Comparison of ENCODE assay signal across 25 cellular contexts in the genomic region with DNA sequence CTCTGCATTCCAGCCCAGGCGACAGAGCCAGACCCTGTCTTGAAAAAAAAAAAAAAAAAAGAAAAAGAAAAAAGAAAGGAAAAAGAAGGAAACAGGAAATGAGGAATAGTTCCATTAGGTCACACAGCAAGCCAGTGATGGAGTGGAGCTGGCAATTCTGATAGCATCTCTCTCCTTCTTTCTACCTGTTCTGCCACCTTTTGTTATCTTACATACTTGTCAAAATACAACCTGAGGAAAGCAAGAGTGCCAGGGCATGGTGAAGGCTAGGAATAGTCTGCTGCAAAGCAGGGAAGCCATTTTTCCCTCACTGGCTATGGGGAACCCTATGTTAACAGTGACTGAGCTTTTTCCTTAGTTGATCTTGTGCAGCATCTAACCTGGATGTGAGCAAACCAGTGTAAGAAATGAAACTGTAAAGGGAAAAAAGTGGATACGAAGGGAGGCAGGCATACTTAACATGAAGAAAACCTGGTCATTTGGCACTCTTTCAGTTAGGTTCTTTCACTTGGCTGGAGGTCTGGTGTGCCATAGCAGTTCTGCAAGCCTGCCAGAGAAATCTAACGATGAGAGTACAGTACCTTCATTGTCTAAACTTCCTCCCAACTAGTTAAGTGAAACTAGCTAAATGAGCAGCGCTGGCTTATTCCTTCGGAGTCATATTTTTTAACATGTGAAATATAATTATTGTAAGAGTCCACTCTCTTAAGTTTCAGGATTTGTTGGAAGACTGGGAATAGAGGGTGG. TPM values are rescaled to one million over a fixed set of nuclear protein-coding genes. Genes with fewer than 3 reads are reported as not detected.
"Had no signal": no experiment of that assay in that cellular context is flagged by ENCODE, and none has a peak within 500 bp of the region (broad histone marks: within the 10 kb centered on the region; RNA-seq: fewer than 3 reads in every experiment).

No MANE protein-coding gene starts in this region.

- ATAC-seq: activated T-helper 17 cell treated with anti-CD3 and anti-CD28 coated beads, Interleukin-2, amount 50 U/mL, for 72 hours; gastrocnemius medialis; heart left ventricle; natural killer cell treated with Interleukin-12 subunit alpha and Interleukin-12 subunit beta and Interleukin-15 and Interleukin-18, amount 100 ng/mL, for 72 hours had no signal

- H3K36me3 Mint-ChIP-seq: natural killer cell treated with Interleukin-12 subunit alpha and Interleukin-12 subunit beta and Interleukin-15 and Interleukin-18, amount 100 ng/mL, for 72 hours had no signal

- H3K9me3 Mint-ChIP-seq: activated B cell treated with CpG ODN at 0.5 μM for 24 hours; activated CD4-positive, alpha-beta memory T cell treated with anti-CD3 and anti-CD28 coated beads for 36 hours; activated naive CD8-positive, alpha-beta T cell treated with anti-CD3 and anti-CD28 coated beads, Interleukin-2, amount 10 ng/mL, durations not matched to agents 7 days and 5 days; activated T-helper 17 cell treated with anti-CD3 and anti-CD28 coated beads, Interleukin-2, amount 50 U/mL, for 72 hours; natural killer cell treated with Interleukin-12 subunit alpha and Interleukin-12 subunit beta and Interleukin-15 and Interleukin-18, amount 100 ng/mL, for 72 hours; T-helper 2 cell treated with Interferon-gamma antibody and Interleukin-4, amounts not matched to agents 5 μg/mL and 100 μg/mL, for 36 hours had no signal

- H3K27me3 Mint-ChIP-seq: activated B cell treated with CpG ODN at 0.5 μM for 24 hours; activated CD4-positive, alpha-beta memory T cell treated with anti-CD3 and anti-CD28 coated beads for 36 hours; activated naive CD8-positive, alpha-beta T cell treated with anti-CD3 and anti-CD28 coated beads, Interleukin-2, amount 10 ng/mL, durations not matched to agents 7 days and 5 days; activated T-helper 17 cell treated with anti-CD3 and anti-CD28 coated beads, Interleukin-2, amount 50 U/mL, for 72 hours had no signal

- DNase-seq: activated B cell treated with CpG ODN at 0.5 μM for 24 hours; activated CD4-positive, alpha-beta memory T cell treated with anti-CD3 and anti-CD28 coated beads for 36 hours; activated CD4-positive, alpha-beta T cell treated with anti-CD3 and anti-CD28 coated beads for 4 hours; activated naive CD4-positive, alpha-beta T cell; activated naive CD8-positive, alpha-beta T cell treated with anti-CD3 and anti-CD28 coated beads, Interleukin-2, amount 10 ng/mL, durations not matched to agents 7 days and 5 days; anterior cingulate cortex; erythroblast; gastrocnemius medialis; heart left ventricle; mesendoderm; retina; stimulated activated CD4-positive, alpha-beta T cell treated with anti-CD3 and anti-CD28 coated beads, Interleukin-12 subunit alpha, Interleukin-12 subunit beta, amount 100 ng/mL, for 4 hours; stimulated activated CD4-positive, alpha-beta T cell treated with anti-CD3 and anti-CD28 coated beads, Interleukin-1b, Interleukin-23, amount 100 ng/mL, for 48 hours; stimulated activated CD8-positive, alpha-beta memory T cell treated with anti-CD3 and anti-CD28 coated beads, Interleukin-4, amount 100 ng/mL, for 48 hours; stimulated activated naive CD4-positive, alpha-beta T cell; SW 1271; tibial artery had no signal

- H3K27me3 ChIP-seq: gastrocnemius medialis, heart left ventricle, tibial artery had no signal

- H3K4me1 ChIP-seq: gastrocnemius medialis, tibial artery had no signal

- H3K4me3 ChIP-seq: coronary artery, gastrocnemius medialis, heart left ventricle, tibial artery had no signal

- H3K4me3 Mint-ChIP-seq: activated B cell treated with CpG ODN at 0.5 μM for 24 hours; activated CD4-positive, alpha-beta memory T cell treated with anti-CD3 and anti-CD28 coated beads for 36 hours; activated naive CD8-positive, alpha-beta T cell treated with anti-CD3 and anti-CD28 coated beads, Interleukin-2, amount 10 ng/mL, durations not matched to agents 7 days and 5 days; activated T-helper 17 cell treated with anti-CD3 and anti-CD28 coated beads, Interleukin-2, amount 50 U/mL, for 72 hours; natural killer cell treated with Interleukin-12 subunit alpha and Interleukin-12 subunit beta and Interleukin-15 and Interleukin-18, amount 100 ng/mL, for 72 hours; T-helper 2 cell treated with Interferon-gamma antibody and Interleukin-4, amounts not matched to agents 5 μg/mL and 100 μg/mL, for 36 hours had no signal

- H3K9me3 ChIP-seq: gastrocnemius medialis, heart left ventricle, tibial artery had no signal

- H3K27ac Mint-ChIP-seq: activated B cell treated with CpG ODN at 0.5 μM for 24 hours; activated CD4-positive, alpha-beta memory T cell treated with anti-CD3 and anti-CD28 coated beads for 36 hours; activated naive CD8-positive, alpha-beta T cell treated with anti-CD3 and anti-CD28 coated beads, Interleukin-2, amount 10 ng/mL, durations not matched to agents 7 days and 5 days; activated T-helper 17 cell treated with anti-CD3 and anti-CD28 coated beads, Interleukin-2, amount 50 U/mL, for 72 hours; natural killer cell treated with Interleukin-12 subunit alpha and Interleukin-12 subunit beta and Interleukin-15 and Interleukin-18, amount 100 ng/mL, for 72 hours; T-helper 2 cell treated with Interferon-gamma antibody and Interleukin-4, amounts not matched to agents 5 μg/mL and 100 μg/mL, for 36 hours had no signal

- H3K4me1 Mint-ChIP-seq: activated B cell treated with CpG ODN at 0.5 μM for 24 hours had no signal

- H3K27ac ChIP-seq: coronary artery, gastrocnemius medialis, heart left ventricle, tibial artery had no signal

RNA-seq across cellular contexts. Expression of gene THEM5, which starts 17.9 kb away (rescaled TPM):
- total RNA-seq: activated B cell treated with CpG ODN at 0.5 μM for 24 hours; activated CD4-positive, alpha-beta memory T cell treated with anti-CD3 and anti-CD28 coated beads for 36 hours; activated naive CD8-positive, alpha-beta T cell treated with anti-CD3 and anti-CD28 coated beads, Interleukin-2, amount 10 ng/mL, durations not matched to agents 7 days and 5 days; activated T-helper 17 cell treated with anti-CD3 and anti-CD28 coated beads, Interleukin-2, amount 50 U/mL, for 72 hours; gastrocnemius medialis; kidney epithelial cell; natural killer cell treated with Interleukin-12 subunit alpha and Interleukin-12 subunit beta and Interleukin-15 and Interleukin-18, amount 100 ng/mL, for 72 hours; posterior vena cava; urinary bladder had no signal
- polyA plus RNA-seq: heart left ventricle, liver, urinary bladder had no signal

RNA-seq across cellular contexts. Expression of gene C2CD4D, which starts 31.8 kb away (rescaled TPM):
- total RNA-seq: activated B cell treated with CpG ODN at 0.5 μM for 24 hours, gastrocnemius medialis, liver, posterior vena cava, urinary bladder had no signal
- polyA plus RNA-seq: heart left ventricle had no signal

RNA-seq across cellular contexts. Expression of gene RORC, which starts 39.9 kb away (rescaled TPM):
- total RNA-seq: posterior vena cava had no signal
